8 cellular contexts compared by ENCODE assay signal in genomic region chr14:63542231-63542999, GRCh38. TPM values are rescaled to one million over a fixed set of nuclear protein-coding genes. Genes with fewer than 3 reads are reported as not detected.
DNase-seq lines count a peak whose midpoint lies in the region; ATAC-seq, FAIRE-seq and TF ChIP-seq lines count a peak whose summit lies in the region.

No MANE protein-coding gene starts in this region.

- H3K27ac ChIP-seq in OCI-LY3 (ENCODE audit: low read length) (peak overlapping the region; percentile 55), kidney (ENCODE audit: low read depth in 2 of 2, low read length in 2 of 2) (peak overlapping the region; percentile 71 to 84)

- H3K36me3 ChIP-seq in OCI-LY3 (replicated peaks; ENCODE audit: low read depth, low read length) (peaks cover 12% of the 10 kb centered on the region), kidney (ENCODE audit: control insufficient read depth in 1 of 2, insufficient read depth in 2 of 2, low read length in 2 of 2) (peaks cover 4 to 6% of the 10 kb centered on the region in 2 donors)

- intact Hi-C loops in MCF 10A (cut with micrococcal nuclease): loop anchor here (5.0 kb wide), 2 partner anchors 100 to 230 kb away; partner anchors contain the start of gene WDR89
- intact Hi-C loops in kidney (cut with DNase I): loop anchor here (10.0 kb wide), 1 partner anchor 158 kb away; no protein-coding TSS in a partner anchor

- H3K9me3 Mint-ChIP-seq in MCF 10A (ENCODE audit: unreplicated experiment): no peaks in the 10 kb centered on the region
- no peaks in the 10 kb centered on the region for H3K9me3 Mint-ChIP-seq in stimulated activated naive CD8-positive, alpha-beta T cell treated with anti-CD3 and anti-CD28 coated beads, Interleukin-15, Interleukin-2, amounts not matched to agents 100 ng/mL and 50 ng/mL, for 24 hours

- peak overlapping the region; percentile 87 for H3K27ac Mint-ChIP-seq in MCF 10A (ENCODE audit: low read depth, unreplicated experiment)
- H3K27ac Mint-ChIP-seq in stimulated activated naive CD8-positive, alpha-beta T cell treated with anti-CD3 and anti-CD28 coated beads, Interleukin-15, Interleukin-2, amounts not matched to agents 100 ng/mL and 50 ng/mL, for 24 hours: peak overlapping the region; percentile 84

- CTCF ChIA-PET in MCF 10A (lab: Yijun Ruan, JAX): interaction anchor here (0.5 to 3.8 kb wide), 6 partner anchors 11 to 154 kb away, joined by 3 to 20 read pairs (median 3); no protein-coding TSS in a partner anchor

- H4K20me1 ChIP-seq in OCI-LY3 (ENCODE audit: insufficient read depth, low read length): peaks cover 11% of the 10 kb centered on the region; the same call in 1 of the 2 replicates

- TF ChIP-seq CTCF in OCI-LY3 (IDR thresholded peaks at IDR 0.05; ENCODE audit: low read depth, low read length) (no peak), MCF 10A (IDR thresholded peaks at IDR 0.05; ENCODE audit: unreplicated experiment) (no peak), kidney (IDR thresholded peaks at IDR 0.05; ENCODE audit: borderline replicate concordance, extremely low read depth, insufficient read depth) (no peak)

- H3K9ac ChIP-seq in OCI-LY3 (ENCODE audit: low read length) (peak overlapping the region; percentile 90), kidney (ENCODE audit: low read length in 2 of 2) (peak overlapping the region; percentile 74 to 92)

- H3K4me1 Mint-ChIP-seq in MCF 10A (ENCODE audit: insufficient read depth, unreplicated experiment): peaks cover 20% of the 10 kb centered on the region
- H3K4me1 Mint-ChIP-seq in stimulated activated naive CD8-positive, alpha-beta T cell treated with anti-CD3 and anti-CD28 coated beads, Interleukin-15, Interleukin-2, amounts not matched to agents 100 ng/mL and 50 ng/mL, for 24 hours (ENCODE audit: low read depth): peaks cover 38% of the 10 kb centered on the region

- H3K4me3 ChIP-seq in OCI-LY3 (ENCODE audit: low read length): peak overlapping the region; percentile 99
- H3K4me3 ChIP-seq in kidney (ENCODE audit: low read length in 2 of 2): peak overlapping the region; percentile 88 to 93

- no peaks in the 10 kb centered on the region for H3K27me3 Mint-ChIP-seq in MCF 10A (ENCODE audit: insufficient read depth, unreplicated experiment)
- H3K27me3 Mint-ChIP-seq in stimulated activated naive CD8-positive, alpha-beta T cell treated with anti-CD3 and anti-CD28 coated beads, Interleukin-15, Interleukin-2, amounts not matched to agents 100 ng/mL and 50 ng/mL, for 24 hours: no peaks in the 10 kb centered on the region

- BruUV-seq in MCF 10A (replicated peaks; lab: Mats Ljungman, UMichigan): no TSS peak

- POLR2A ChIA-PET in MCF 10A (lab: Yijun Ruan, JAX): interaction anchor here (0.7 to 4.4 kb wide), 32 partner anchors 8 to 959 kb away, joined by 3 to 65 read pairs (median 5); partner anchors contain the start of gene WDR89

- peak overlapping the region; percentile 92 for H3K4me2 ChIP-seq in OCI-LY3 (ENCODE audit: low read length)

- no peaks in the 10 kb centered on the region for H3K9me3 ChIP-seq in OCI-LY3 (ENCODE audit: insufficient read depth, low read length)
- no peaks in the 10 kb centered on the region for H3K9me3 ChIP-seq in kidney (ENCODE audit: control insufficient read depth in 1 of 2, low read length in 2 of 2)

- peak; percentile 47 to 65 for DNase-seq in NCI-H526 (lab: John Stamatoyannopoulos, UW)
- no peak for DNase-seq in NCI-H526 treated with DMSO at 0.1 percent for 48 hours (lab: John Stamatoyannopoulos, UW)
- peak; percentile 30 for DNase-seq in MCF 10A (ENCODE audit: unreplicated experiment)
- DNase-seq in kidney: peak; percentile 84
- DNase-seq in effector CD8-positive, alpha-beta T cell (lab: John Stamatoyannopoulos, UW): no peak

- FAIRE-seq in kidney (lab: Jason Lieb, UNC): no peak

- H3K27me3 ChIP-seq in OCI-LY3 (ENCODE audit: low read depth, low read length): no peaks in the 10 kb centered on the region

- peak overlapping the region; percentile 89 for H3K4me3 Mint-ChIP-seq in MCF 10A (ENCODE audit: unreplicated experiment)
- H3K4me3 Mint-ChIP-seq in stimulated activated naive CD8-positive, alpha-beta T cell treated with anti-CD3 and anti-CD28 coated beads, Interleukin-15, Interleukin-2, amounts not matched to agents 100 ng/mL and 50 ng/mL, for 24 hours: peak overlapping the region; percentile 92

- H3K36me3 Mint-ChIP-seq in MCF 10A (ENCODE audit: insufficient read depth, unreplicated experiment): peaks cover 28% of the 10 kb centered on the region
- H3K36me3 Mint-ChIP-seq in stimulated activated naive CD8-positive, alpha-beta T cell treated with anti-CD3 and anti-CD28 coated beads, Interleukin-15, Interleukin-2, amounts not matched to agents 100 ng/mL and 50 ng/mL, for 24 hours (ENCODE audit: low read depth): peaks cover 23% of the 10 kb centered on the region

- peaks cover 20% of the 10 kb centered on the region for H3K4me1 ChIP-seq in OCI-LY3 (ENCODE audit: low read length)
- H3K4me1 ChIP-seq in kidney (ENCODE audit: control insufficient read depth in 1 of 2, insufficient read depth in 1 of 2, low read depth in 1 of 2, low read length in 2 of 2): peaks cover 0 to 7% of the 10 kb centered on the region in 2 donors

- peak overlapping the region; percentile 72; the same call in 1 of the 2 replicates for H2AFZ ChIP-seq in OCI-LY3 (ENCODE audit: low read depth, low read length)

- peaks cover 26% of the 10 kb centered on the region for H3K79me2 ChIP-seq in OCI-LY3 (ENCODE audit: low read length)

- ATAC-seq in HG02610 (IDR thresholded peaks at IDR 0.05; ENCODE audit: unreplicated experiment): peak; percentile 0

RNA-seq across cellular contexts. Expression of gene PPP2R5E, which starts 0.8 kb away (rescaled TPM):
- total RNA-seq in MCF 10A (2022) (46.4 and 49.7 TPM in 2 replicates), kidney (46.5 TPM)
- 9.7 TPM for polyA plus RNA-seq in kidney (ENCODE audit: insufficient read depth, low read depth, low replicate concordance)

Comparison
In these comparisons a context has a peak if more than half of its experiments do, and no peak if none do; other contexts are left out.
1. DNase-seq: peak in NCI-H526 (2 of 2), MCF 10A (single experiment) and kidney (single experiment); none in NCI-H526 treated with DMSO at 0.1 percent for 48 hours (single experiment) and effector CD8-positive, alpha-beta T cell (single experiment).